In the genomic region with DNA sequence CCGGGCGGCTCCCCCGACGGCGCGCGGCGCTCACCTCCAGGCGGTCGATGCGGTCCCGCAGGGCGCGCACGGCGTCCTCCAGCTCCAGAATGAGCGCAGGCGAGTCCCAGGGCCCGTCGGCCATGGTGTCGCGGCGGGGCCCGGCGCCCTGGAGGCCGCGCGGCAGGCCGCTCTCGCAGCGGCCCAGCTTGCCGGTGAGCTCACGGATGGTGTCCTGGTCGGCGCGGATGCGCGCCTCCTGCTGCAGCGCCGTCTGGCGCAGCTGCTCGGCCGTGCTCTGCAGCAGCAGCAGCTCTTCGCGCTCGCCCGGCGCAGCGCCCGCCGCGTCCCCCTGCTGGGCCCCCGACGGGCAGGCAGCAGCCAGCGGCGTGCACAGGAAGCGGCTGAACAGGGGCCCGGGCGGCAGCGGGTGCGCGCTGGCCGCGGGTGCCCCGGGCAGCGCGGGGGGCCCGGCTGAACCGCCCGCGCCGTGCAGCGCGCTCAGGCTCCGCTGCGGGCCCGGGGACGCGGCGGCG, we compare ENCODE assay signal across 8 cellular contexts. TPM values are rescaled to one million over a fixed set of nuclear protein-coding genes. Genes with fewer than 3 reads are reported as not detected.
A peak's percentile ranks its signal among the peaks of the same experiment; 100 is the strongest.
DNase-seq lines count a peak whose midpoint lies in the region; ATAC-seq, FAIRE-seq and TF ChIP-seq lines count a peak whose summit lies in the region.

No MANE protein-coding gene starts in this region.

- ATAC-seq in GM19324 (IDR thresholded peaks at IDR 0.05; ENCODE audit: low FRiP score, unreplicated experiment): no peak

- no peak overlapping the region for H3K4me3 ChIP-seq in Jurkat, Clone E6-1 (ENCODE audit: low read length)

- H3K27ac ChIP-seq in cingulate gyrus (ENCODE audit: low read depth, low read length): peak overlapping the region; percentile 60

- DNase-seq in D721Med (ENCODE audit: insufficient read length, low spot score): peak; percentile 42
- peak; percentile 39 for DNase-seq in Jurkat, Clone E6-1 (ENCODE audit: low read depth, low spot score)
- DNase-seq in UCSD-AML1 (lab: John Stamatoyannopoulos, UW; ENCODE audit: unreplicated experiment): peak; percentile 56
- peak; percentile 77 for DNase-seq in kidney tubule cell (ENCODE audit: low spot score)
- peak; percentile 59 for DNase-seq in stimulated activated CD4-positive, alpha-beta T cell treated with anti-CD3 and anti-CD28 coated beads, Interleukin-4, amount 100 ng/mL, for 1 hour
- no peak for DNase-seq in RKO (ENCODE audit: low spot score)

- no peak for FAIRE-seq in D721Med (lab: Jason Lieb, UNC)

- peak; percentile 11 for TF ChIP-seq CTCF in D721Med (IDR thresholded peaks at IDR 0.05; ENCODE audit: insufficient read depth, missing control alignments)

RNA-seq across cellular contexts. Expression of a gene that starts 0.6 kb away (rescaled TPM):
- polyA plus RNA-seq in Jurkat, Clone E6-1 (2012; ENCODE audit: insufficient read depth, insufficient read length): 1.4 TPM

RNA-seq across cellular contexts. Expression of a gene that starts 28.8 kb away (rescaled TPM):
- 12.3 TPM for polyA plus RNA-seq in Jurkat, Clone E6-1 (2012; ENCODE audit: insufficient read depth, insufficient read length)

RNA-seq across cellular contexts. Expression of a gene that starts 49.3 kb away (rescaled TPM):
- 17.1 TPM for polyA plus RNA-seq in Jurkat, Clone E6-1 (2012; ENCODE audit: insufficient read depth, insufficient read length)
